Comparison of ENCODE assay signal across 13 cellular contexts in genomic region chr11:20243974-20244373, GRCh38.
DNase-seq lines count a peak whose midpoint lies in the region; ATAC-seq and TF ChIP-seq lines count a peak whose summit lies in the region.
"Had no signal": no experiment of that assay in that cellular context is flagged by ENCODE, and none has a peak within 500 bp of the region (broad histone marks: within the 10 kb centered on the region; RNA-seq: fewer than 3 reads in every experiment).

No MANE protein-coding gene starts in this region.

- H2AFZ ChIP-seq in OCI-LY7 (ENCODE audit: low read length): no peak overlapping the region

- H3K4me3 ChIP-seq in cardiac muscle cell: no peak overlapping the region
- H3K4me3 ChIP-seq in OCI-LY7 (ENCODE audit: low read depth, low read length, poor library complexity, severe bottlenecking): no peak overlapping the region
- H3K4me3 ChIP-seq in epithelial cell of esophagus (ENCODE audit: low read length): no peak overlapping the region
- H3K4me3 ChIP-seq: HAP-1, thyroid gland had no signal

- no peaks in the 10 kb centered on the region for H3K9me2 ChIP-seq in OCI-LY7 (ENCODE audit: insufficient read depth, low read length)

- no peak overlapping the region for H3K27ac ChIP-seq in cardiac muscle cell
- H3K27ac ChIP-seq in OCI-LY7 (ENCODE audit: low read depth, low read length, poor library complexity, severe bottlenecking): no peak overlapping the region
- H3K27ac ChIP-seq: thyroid gland had no signal

- TF ChIP-seq CTCF in cardiac muscle cell (IDR thresholded peaks at IDR 0.05; ENCODE audit: low read depth, low read length) (peak; percentile 34), OCI-LY7 (conservative IDR thresholded peaks at IDR 0.05; ENCODE audit: low read length) (peak; percentile 72), epithelial cell of esophagus (IDR thresholded peaks at IDR 0.05; ENCODE audit: insufficient read depth, low read depth, low read length, missing control alignments) (peak; percentile 42)

- CTCF ChIA-PET in OCI-LY7 (lab: Charles Lee; ENCODE audit: unreplicated experiment): no interaction called here

- H4K20me1 ChIP-seq in OCI-LY7 (ENCODE audit: insufficient read depth, low read length): no peaks in the 10 kb centered on the region

- H3K36me3 ChIP-seq in cardiac muscle cell: no peaks in the 10 kb centered on the region
- no peaks in the 10 kb centered on the region for H3K36me3 ChIP-seq in OCI-LY7 (ENCODE audit: insufficient read depth, low read length)
- H3K36me3 ChIP-seq: HAP-1, thyroid gland had no signal

- intact Hi-C loops in cardiac septum (cut with DNase I): no loop called here
- intact Hi-C loops in OCI-LY7 (cut with micrococcal nuclease; ENCODE audit: unreplicated experiment): no loop called here

- H3K27me3 ChIP-seq in cardiac muscle cell: peaks cover 12% of the 10 kb centered on the region
- H3K27me3 ChIP-seq: thyroid gland had no signal

- ATAC-seq in HG02571 (IDR thresholded peaks at IDR 0.05; ENCODE audit: unreplicated experiment): no peak
- ATAC-seq in GM19328 (IDR thresholded peaks at IDR 0.05; ENCODE audit: unreplicated experiment): no peak
- no peak for ATAC-seq in HG03342 (IDR thresholded peaks at IDR 0.05; ENCODE audit: unreplicated experiment)
- ATAC-seq: activated T-helper 17 cell treated with anti-CD3 and anti-CD28 coated beads, Interleukin-2, amount 50 U/mL, for 72 hours had no signal

- POLR2A ChIA-PET in OCI-LY7 (lab: Charles Lee): no interaction called here

- no peak overlapping the region for H3K4me2 ChIP-seq in OCI-LY7 (ENCODE audit: low read length)

- no TSS peak for BruUV-seq in OCI-LY7 (replicated peaks; lab: Mats Ljungman, UMichigan)

- H3K4me1 ChIP-seq in cardiac muscle cell (ENCODE audit: low read depth): no peaks in the 10 kb centered on the region
- no peaks in the 10 kb centered on the region for H3K4me1 ChIP-seq in OCI-LY7 (ENCODE audit: insufficient read depth, low read length, poor library complexity, severe bottlenecking)
- H3K4me1 ChIP-seq: thyroid gland had no signal

- DNase-seq in cardiac muscle cell (ENCODE audit: low read depth in 1 of 2, low spot score in 1 of 2) (peak in 1 of 2 donors; percentile 8), cardiac septum (ENCODE audit: low spot score) (no peak), OCI-LY7 (ENCODE audit: low spot score) (no peak), epithelial cell of esophagus (ENCODE audit: low read depth) (no peak), NCI-H1048 (lab: John Stamatoyannopoulos, UW) (no peak)
- DNase-seq: C1 segment of cervical spinal cord, SHP77, thyroid gland had no signal

- no peaks in the 10 kb centered on the region for H3K9me3 ChIP-seq in cardiac muscle cell (ENCODE audit: low read depth)
- no peaks in the 10 kb centered on the region for H3K9me3 ChIP-seq in OCI-LY7 (ENCODE audit: low read length)
- H3K9me3 ChIP-seq: HAP-1, thyroid gland had no signal

- no peaks in the 10 kb centered on the region for H3K79me2 ChIP-seq in OCI-LY7 (ENCODE audit: insufficient read depth, low read depth, low read length)
